29 cellular contexts compared by ENCODE assay signal in genomic region chr9:69535911-69536310, GRCh38.
A peak's percentile ranks its signal among the peaks of the same experiment; 100 is the strongest.
DNase-seq lines count a peak whose midpoint lies in the region; ATAC-seq and TF ChIP-seq lines count a peak whose summit lies in the region.
"Had no signal": no experiment of that assay in that cellular context is flagged by ENCODE, and none has a peak within 500 bp of the region (broad histone marks: within the 10 kb centered on the region; RNA-seq: fewer than 3 reads in every experiment).

No MANE protein-coding gene starts in this region.

- H3K36me3 ChIP-seq in SK-N-SH (replicated peaks in 1 of 2; ENCODE audit: control insufficient read depth in 1 of 2, insufficient read depth in 2 of 2, low read length in 1 of 2) = no peaks in the 10 kb centered on the region
- H3K36me3 ChIP-seq: BLaER1 treated with 17β-estradiol and CSF1 and Interleukin-3, amounts not matched to agents 10 nM and 100 nM; neural progenitor cell; right lobe of liver; thyroid gland had no signal

- peaks cover 7% of the 10 kb centered on the region for H3F3A ChIP-seq in SK-N-SH (replicated peaks; ENCODE audit: insufficient read depth)

- no peak for ATAC-seq in SK-N-SH treated with all-trans-retinoic acid at 6 μM for 48 hours
- ATAC-seq in HG02852 (IDR thresholded peaks at IDR 0.05; ENCODE audit: unreplicated experiment) = no peak
- ATAC-seq: activated CD4-positive, CD25-positive, alpha-beta regulatory T cell treated with anti-CD3 and anti-CD28 coated beads, Interleukin-2, amount 50 U/mL, for 24 hours; activated CD8-positive, alpha-beta T cell treated with anti-CD3 and anti-CD28 coated beads, Interleukin-2, amount 10 ng/mL, durations not matched to agents 7 days and 5 days; esophagus mucosa; HCT116; PC-3; right lobe of liver; stimulated activated naive CD8-positive, alpha-beta T cell treated with anti-CD3 and anti-CD28 coated beads, Interleukin-15, Interleukin-2, amounts not matched to agents 100 U/mL and 50 U/mL, for 24 hours had no signal

- H3K4me2 ChIP-seq in SK-N-SH = peak overlapping the region; percentile 29
- H3K4me2 ChIP-seq: BLaER1 treated with 17β-estradiol and CSF1 and Interleukin-3, amounts not matched to agents 10 nM and 100 nM; neural progenitor cell had no signal

- POLR2A ChIA-PET in SK-N-SH (lab: Yijun Ruan, JAX) = no interaction called here

- H4K20me1 ChIP-seq in SK-N-SH (ENCODE audit: insufficient read depth) = no peaks in the 10 kb centered on the region
- H4K20me1 ChIP-seq: BLaER1 treated with 17β-estradiol and CSF1 and Interleukin-3, amounts not matched to agents 10 nM and 100 nM had no signal

- TF ChIP-seq CTCF in SK-N-SH (IDR thresholded peaks at IDR 0.05) = no peak
- no peak for TF ChIP-seq CTCF in foreskin fibroblast (IDR thresholded peaks at IDR 0.05; ENCODE audit: low read depth, low read length)

- no peak for DNase-seq in SK-N-SH
- peak; percentile 17 for DNase-seq in dedifferentiated amniotic fluid mesenchymal stem cell (ENCODE audit: extremely low spot score)
- peak; percentile 21 to 54 for DNase-seq in foreskin fibroblast
- no peak for DNase-seq in NK-92 (lab: John Stamatoyannopoulos, UW; ENCODE audit: unreplicated experiment)
- no peak for DNase-seq in NCI-H82 (lab: John Stamatoyannopoulos, UW)
- no peak for DNase-seq in NCI-H187 (lab: John Stamatoyannopoulos, UW)
- DNase-seq: activated CD8-positive, alpha-beta T cell treated with anti-CD3 and anti-CD28 coated beads, Interleukin-2, amount 10 ng/mL, durations not matched to agents 7 days and 5 days; activated effector memory CD4-positive, alpha-beta T cell treated with Interleukin-2 at 50 U/mL for 16 hours; activated naive CD8-positive, alpha-beta T cell treated with anti-CD3 and anti-CD28 coated beads for 36 hours; activated T-cell treated with anti-CD3 and anti-CD28 coated beads for 4 hours; DND-41; glutamatergic neuron; NCI-H1092; NCI-H1930; NCI-H226; PC-3; right lobe of liver; SIG-M5; stimulated activated CD4-positive, alpha-beta T cell treated with anti-CD3 and anti-CD28 coated beads, Interleukin-15, amount 100 ng/mL, for 24 hours; stimulated activated naive CD8-positive, alpha-beta T cell treated with anti-CD3 and anti-CD28 coated beads, Interleukin-15, Interleukin-2, amounts not matched to agents 100 U/mL and 50 U/mL, for 24 hours; thyroid gland had no signal

- H2AFZ ChIP-seq in SK-N-SH (ENCODE audit: low read depth) = no peak overlapping the region
- H2AFZ ChIP-seq: neural progenitor cell had no signal

- 41% methylated on average over 1 of the region's 1 CpG for WGBS in SK-N-SH (ENCODE audit: low lambda C conversion rate)

- H3K79me2 ChIP-seq in SK-N-SH (ENCODE audit: insufficient read depth) = no peaks in the 10 kb centered on the region

- H3K9me3 ChIP-seq in SK-N-SH = no peaks in the 10 kb centered on the region
- H3K9me3 ChIP-seq: BLaER1 treated with 17β-estradiol and CSF1 and Interleukin-3, amounts not matched to agents 10 nM and 100 nM; right lobe of liver; thyroid gland had no signal

- H3K27me3 ChIP-seq in SK-N-SH (ENCODE audit: insufficient read depth) = no peaks in the 10 kb centered on the region
- H3K27me3 ChIP-seq: BLaER1 treated with 17β-estradiol and CSF1 and Interleukin-3, amounts not matched to agents 10 nM and 100 nM; neural progenitor cell; right lobe of liver; thyroid gland had no signal

- no peak for TF ChIP-seq EP300 in SK-N-SH (IDR thresholded peaks at IDR 0.05; ENCODE audit: borderline replicate concordance in 1 of 2, low read depth in 1 of 2, low read length in 1 of 2)

- TF ChIP-seq RAD21 in SK-N-SH (IDR thresholded peaks at IDR 0.05; ENCODE audit: low read length) = no peak

- no peaks in the 10 kb centered on the region for H3K9me2 ChIP-seq in SK-N-SH

- peak overlapping the region; percentile 69 to 95 for H3K27ac ChIP-seq in SK-N-SH (ENCODE audit: low read depth in 2 of 2, low read length in 1 of 2)
- H3K27ac ChIP-seq: 22Rv1; BLaER1 treated with 17β-estradiol and CSF1 and Interleukin-3, amounts not matched to agents 10 nM and 100 nM; neural progenitor cell; right lobe of liver; thyroid gland had no signal

- CTCF ChIA-PET in SK-N-SH (lab: Yijun Ruan, JAX) = interaction anchor here (1.4 to 1.7 kb wide), 2 partner anchors 12 to 114 kb away, joined by 7 to 11 read pairs; no protein-coding TSS in a partner anchor

- H3K4me3 ChIP-seq in SK-N-SH (ENCODE audit: low read depth in 2 of 2, low read length in 1 of 2) = no peak overlapping the region
- H3K4me3 ChIP-seq in foreskin fibroblast (ENCODE audit: low read depth in 1 of 2, low read length in 2 of 2) = no peak overlapping the region
- H3K4me3 ChIP-seq: BLaER1 treated with 17β-estradiol and CSF1 and Interleukin-3, amounts not matched to agents 10 nM and 100 nM; neural progenitor cell; right lobe of liver; thyroid gland had no signal

- H3K4me1 ChIP-seq in SK-N-SH (ENCODE audit: control insufficient read depth in 1 of 2, insufficient read depth in 2 of 2, low read depth in 1 of 2, low read length in 1 of 2) = peaks cover 0 to 27% of the 10 kb centered on the region in 2 experiments; a peak in 2 of 4 replicates
- H3K4me1 ChIP-seq: BLaER1 treated with 17β-estradiol and CSF1 and Interleukin-3, amounts not matched to agents 10 nM and 100 nM; right lobe of liver; thyroid gland had no signal

- H3K9ac ChIP-seq in SK-N-SH = peak overlapping the region; percentile 31; the same call in 1 of the 2 replicates
- H3K9ac ChIP-seq: BLaER1 treated with 17β-estradiol and CSF1 and Interleukin-3, amounts not matched to agents 10 nM and 100 nM; neural progenitor cell had no signal

TF ChIP-seq in SK-N-SH, 30 proteins besides CTCF, POLR2A, EP300 and RAD21:
- TF ChIP-seq GABPA (IDR thresholded peaks at IDR 0.05; ENCODE audit: low read depth) (no peak), TCF12 (IDR thresholded peaks at IDR 0.05) (peak; percentile 57; the same call in 1 of the 2 replicates), FOSL2 (IDR thresholded peaks at IDR 0.05; ENCODE audit: borderline replicate concordance, low read depth) (peak; percentile 31; the same call in 1 of the 2 replicates)
TF ChIP-seq in SK-N-SH: peak in this region for 2.

TF ChIP-seq in SK-N-SH treated with all-trans-retinoic acid at 6 μM for 48 hours, 23 proteins besides CTCF, POLR2A, EP300 and RAD21 (continues in another document):
- TF ChIP-seq ESRRG (CRISPR knock-in tag; IDR thresholded peaks at IDR 0.05) = no peak
- TF ChIP-seq, protein P1, sequence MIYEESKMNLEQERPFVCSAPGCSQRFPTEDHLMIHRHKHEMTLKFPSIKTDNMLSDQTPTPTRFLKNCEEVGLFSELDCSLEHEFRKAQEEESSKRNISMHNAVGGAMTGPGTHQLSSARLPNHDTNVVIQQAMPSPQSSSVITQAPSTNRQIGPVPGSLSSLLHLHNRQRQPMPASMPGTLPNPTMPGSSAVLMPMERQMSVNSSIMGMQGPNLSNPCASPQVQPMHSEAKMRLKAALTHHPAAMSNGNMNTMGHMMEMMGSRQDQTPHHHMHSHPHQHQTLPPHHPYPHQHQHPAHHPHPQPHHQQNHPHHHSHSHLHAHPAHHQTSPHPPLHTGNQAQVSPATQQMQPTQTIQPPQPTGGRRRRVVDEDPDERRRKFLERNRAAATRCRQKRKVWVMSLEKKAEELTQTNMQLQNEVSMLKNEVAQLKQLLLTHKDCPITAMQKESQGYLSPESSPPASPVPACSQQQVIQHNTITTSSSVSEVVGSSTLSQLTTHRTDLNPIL (CRISPR knock-in tag; IDR thresholded peaks at IDR 0.05; ENCODE audit: low read depth) = no peak
- no peak for TF ChIP-seq PPARA (CRISPR knock-in tag; IDR thresholded peaks at IDR 0.05; ENCODE audit: borderline replicate concordance)
- TF ChIP-seq TSHZ2 (CRISPR knock-in tag; IDR thresholded peaks at IDR 0.05) = no peak
- TF ChIP-seq POU6F1 (CRISPR knock-in tag; IDR thresholded peaks at IDR 0.05; ENCODE audit: borderline replicate concordance, low read depth) = no peak
- no peak for TF ChIP-seq GLIS3 (CRISPR knock-in tag; IDR thresholded peaks at IDR 0.05)
- no peak for TF ChIP-seq ARNTL (CRISPR knock-in tag; IDR thresholded peaks at IDR 0.05; ENCODE audit: borderline replicate concordance, low read depth)
- no peak for TF ChIP-seq TCF4 (CRISPR knock-in tag; IDR thresholded peaks at IDR 0.05; ENCODE audit: borderline replicate concordance)
- TF ChIP-seq BACH2 (CRISPR knock-in tag; IDR thresholded peaks at IDR 0.05; ENCODE audit: borderline replicate concordance) = no peak
- no peak for TF ChIP-seq ZNF565 (CRISPR knock-in tag; conservative IDR thresholded peaks at IDR 0.05; ENCODE audit: low read depth)

Comparison
In these comparisons a context has a peak if more than half of its experiments do, and no peak if none do; other contexts are left out.
1. DNase-seq: peak in dedifferentiated amniotic fluid mesenchymal stem cell (single experiment) and foreskin fibroblast (2 of 2); none in SK-N-SH (single experiment), NK-92 (single experiment), NCI-H82 (single experiment) and NCI-H187 (0 of 2).